Comparison of ENCODE assay signal across 8 cellular contexts in the genomic region with DNA sequence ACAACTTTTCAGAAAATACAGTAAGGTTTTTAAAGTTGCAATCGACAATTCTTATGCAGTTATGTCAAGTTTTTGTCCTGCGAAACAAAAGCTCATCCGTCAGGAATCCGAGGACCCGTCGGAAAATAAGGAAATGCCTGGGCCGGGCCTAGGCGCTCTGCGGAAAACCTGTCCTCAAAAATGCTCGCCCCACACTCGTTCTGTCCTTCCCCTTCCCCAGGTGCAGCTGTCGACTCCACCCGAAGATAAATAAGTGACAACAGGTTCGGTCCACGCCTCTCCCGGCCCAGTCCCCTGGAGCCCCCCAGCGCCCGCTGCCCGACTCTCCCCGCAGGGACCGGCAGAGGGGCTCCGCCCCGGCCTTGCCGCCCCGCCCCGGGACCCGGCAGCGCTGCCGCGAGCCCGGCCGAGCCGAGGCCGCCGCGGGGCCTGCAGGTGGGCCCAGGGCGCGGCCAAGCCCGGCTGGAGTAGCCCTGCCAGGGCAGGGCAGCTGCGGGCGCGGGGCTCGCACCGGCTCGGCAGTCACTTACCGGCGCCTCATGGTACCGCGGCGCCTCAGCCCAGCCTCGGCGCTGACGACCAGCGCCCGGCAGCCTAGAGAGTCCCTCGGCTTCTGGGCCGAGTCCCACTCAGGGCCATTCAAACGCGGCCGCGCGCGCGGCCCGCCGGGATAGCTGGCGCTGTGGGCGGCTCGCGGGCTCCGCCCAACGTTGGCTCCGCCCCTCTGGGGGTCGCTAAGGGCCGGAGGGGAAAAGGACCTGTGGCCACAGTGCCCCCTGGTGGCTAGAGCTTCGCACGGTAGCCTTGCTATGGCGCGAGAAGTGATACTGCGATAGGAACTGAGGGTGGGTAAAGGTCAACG. TPM values are rescaled to one million over a fixed set of nuclear protein-coding genes. Genes with fewer than 3 reads are reported as not detected.
DNase-seq lines count a peak whose midpoint lies in the region; ATAC-seq and TF ChIP-seq lines count a peak whose summit lies in the region.

A gene with protein sequence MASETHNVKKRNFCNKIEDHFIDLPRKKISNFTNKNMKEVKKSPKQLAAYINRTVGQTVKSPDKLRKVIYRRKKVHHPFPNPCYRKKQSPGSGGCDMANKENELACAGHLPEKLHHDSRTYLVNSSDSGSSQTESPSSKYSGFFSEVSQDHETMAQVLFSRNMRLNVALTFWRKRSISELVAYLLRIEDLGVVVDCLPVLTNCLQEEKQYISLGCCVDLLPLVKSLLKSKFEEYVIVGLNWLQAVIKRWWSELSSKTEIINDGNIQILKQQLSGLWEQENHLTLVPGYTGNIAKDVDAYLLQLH (minus strand): TSS at position 676 of the 862 bp plus-strand sequence. CDS start 46,420 bp downstream, outside the sequence.

- H3K4me3 ChIP-seq in CD4-positive, CD25-positive, alpha-beta regulatory T cell (ENCODE audit: low read depth, low read length), result peak within 1 kb of the TSS; percentile 80
- peak within 1 kb of the TSS; percentile 76 to 97 (median 93) for H3K4me3 ChIP-seq in liver (ENCODE audit: low read depth in 1 of 3, low read length in 3 of 3)

- peaks cover 20% of the 10 kb centered on the region for H3K4me1 ChIP-seq in CD4-positive, CD25-positive, alpha-beta regulatory T cell (ENCODE audit: control insufficient read depth, insufficient read depth, low read length, poor library complexity, severe bottlenecking)
- H3K4me1 ChIP-seq in liver (ENCODE audit: control insufficient read depth in 4 of 4, insufficient read depth in 4 of 4, low read length in 3 of 4), result peaks cover 2 to 14% (median 10%) of the 10 kb centered on the region in 4 donors

- peak within 1 kb of the TSS; percentile 83 to 86 for H3K9ac ChIP-seq in liver (ENCODE audit: low read depth in 1 of 2, low read length in 2 of 2)

- peak; percentile 91 to 94 for TF ChIP-seq RAD21 in liver (IDR thresholded peaks at IDR 0.05)

- peak within 1 kb of the TSS; percentile 75 to 91 (median 82) for H3K27ac Mint-ChIP-seq in CD4-positive, CD25-positive, alpha-beta regulatory T cell

- ATAC-seq in CD4-positive, CD25-positive, alpha-beta regulatory T cell (ENCODE audit: low read depth in 2 of 2), result peak; percentile 93 to 94
- ATAC-seq in GM19372 (IDR thresholded peaks at IDR 0.05; ENCODE audit: low read depth, unreplicated experiment) (peak; percentile 93), HG03558 (IDR thresholded peaks at IDR 0.05; ENCODE audit: extremely low read depth, unreplicated experiment) (peak; percentile 75)

- no peaks in the 10 kb centered on the region for H3K27me3 ChIP-seq in CD4-positive, CD25-positive, alpha-beta regulatory T cell (ENCODE audit: control insufficient read depth, insufficient read depth, low read length)
- H3K27me3 ChIP-seq in liver (ENCODE audit: control insufficient read depth in 4 of 4, insufficient read depth in 4 of 4, low read length in 3 of 4), result no peaks in the 10 kb centered on the region

- peak within 1 kb of the TSS; percentile 61 for H3K27ac ChIP-seq in CD4-positive, CD25-positive, alpha-beta regulatory T cell (ENCODE audit: insufficient read depth, low read length, poor library complexity, severe bottlenecking)
- peak within 1 kb of the TSS in 1 of 2 donors; percentile 66 for H3K27ac ChIP-seq in liver (ENCODE audit: low read depth in 1 of 2, low read length in 2 of 2)

- H3K4me3 Mint-ChIP-seq in CD4-positive, CD25-positive, alpha-beta regulatory T cell, result peak within 1 kb of the TSS; percentile 90 to 97 (median 92)

- under 1% methylated on average over 81 of the region's 81 CpGs for WGBS in liver

- no peaks in the 10 kb centered on the region for H3K36me3 ChIP-seq in CD4-positive, CD25-positive, alpha-beta regulatory T cell (ENCODE audit: control insufficient read depth, insufficient read depth, low read length)
- H3K36me3 ChIP-seq in liver (ENCODE audit: control insufficient read depth in 4 of 4, insufficient read depth in 3 of 4, low read depth in 1 of 4, low read length in 3 of 4), result no peaks in the 10 kb centered on the region

- no peaks in the 10 kb centered on the region for H3K9me3 Mint-ChIP-seq in CD4-positive, CD25-positive, alpha-beta regulatory T cell

- H3K27me3 Mint-ChIP-seq in CD4-positive, CD25-positive, alpha-beta regulatory T cell, result peaks cover 5% of the 10 kb centered on the region

- H3K4me1 Mint-ChIP-seq in CD4-positive, CD25-positive, alpha-beta regulatory T cell, result peaks cover 15 to 24% (median 19%) of the 10 kb centered on the region in 4 donors

- peaks cover 7% of the 10 kb centered on the region for H3K36me3 Mint-ChIP-seq in CD4-positive, CD25-positive, alpha-beta regulatory T cell

- H3K9me3 ChIP-seq in CD4-positive, CD25-positive, alpha-beta regulatory T cell (ENCODE audit: control insufficient read depth in 2 of 2, low read length in 2 of 2), result no peaks in the 10 kb centered on the region
- H3K9me3 ChIP-seq in liver (ENCODE audit: control insufficient read depth in 4 of 4, low read length in 3 of 4), result no peaks in the 10 kb centered on the region

- peak; percentile 98 for TF ChIP-seq CTCF in liver (IDR thresholded peaks at IDR 0.05; ENCODE audit: low read depth, low read length, missing input control)

- peak; percentile 90 to 95 (median 91) for DNase-seq in CD4-positive, CD25-positive, alpha-beta regulatory T cell
- peak; percentile 95 for DNase-seq in NCI-H748 (lab: John Stamatoyannopoulos, UW; ENCODE audit: unreplicated experiment)
- peak; percentile 96 for DNase-seq in activated CD4-positive, alpha-beta T cell treated with anti-CD3 and anti-CD28 coated beads, Interleukin-2, amount 50 U/mL, for 1 hour
- peak; percentile 96 for DNase-seq in dermis blood vessel endothelial cell
- peak; percentile 98 for DNase-seq in stimulated activated CD4-positive, alpha-beta T cell treated with anti-CD3 and anti-CD28 coated beads, Interleukin-4, amount 100 ng/mL, for 24 hours

TF ChIP-seq in liver, 16 proteins besides CTCF, POLR2A, EP300 and RAD21 (continues in another document):
- TF ChIP-seq GABPA (IDR thresholded peaks at IDR 0.05 in 1 of 2, conservative IDR thresholded peaks at IDR 0.05 in 1 of 2) (peak in 1 of 2 donors; percentile 69), NR2F2 (IDR thresholded peaks at IDR 0.05) (peak; percentile 72), FOXA2 (IDR thresholded peaks at IDR 0.05) (no peak), HNF4G (IDR thresholded peaks at IDR 0.05) (no peak), YY1 (IDR thresholded peaks at IDR 0.05) (peak; percentile 88), FOXA1 (IDR thresholded peaks at IDR 0.05) (no peak), ATF3 (IDR thresholded peaks at IDR 0.05) (no peak), REST (IDR thresholded peaks at IDR 0.05) (peak; percentile 65), RXRA (IDR thresholded peaks at IDR 0.05) (peak; percentile 86 to 95), SP1 (IDR thresholded peaks at IDR 0.05) (peak; percentile 81), JUND (IDR thresholded peaks at IDR 0.05) (no peak), TAF1 (conservative IDR thresholded peaks at IDR 0.05) (no peak)
- TF ChIP-seq, protein P1, sequence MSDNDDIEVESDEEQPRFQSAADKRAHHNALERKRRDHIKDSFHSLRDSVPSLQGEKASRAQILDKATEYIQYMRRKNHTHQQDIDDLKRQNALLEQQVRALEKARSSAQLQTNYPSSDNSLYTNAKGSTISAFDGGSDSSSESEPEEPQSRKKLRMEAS (IDR thresholded peaks at IDR 0.05), result no peak
- TF ChIP-seq, protein P2, sequence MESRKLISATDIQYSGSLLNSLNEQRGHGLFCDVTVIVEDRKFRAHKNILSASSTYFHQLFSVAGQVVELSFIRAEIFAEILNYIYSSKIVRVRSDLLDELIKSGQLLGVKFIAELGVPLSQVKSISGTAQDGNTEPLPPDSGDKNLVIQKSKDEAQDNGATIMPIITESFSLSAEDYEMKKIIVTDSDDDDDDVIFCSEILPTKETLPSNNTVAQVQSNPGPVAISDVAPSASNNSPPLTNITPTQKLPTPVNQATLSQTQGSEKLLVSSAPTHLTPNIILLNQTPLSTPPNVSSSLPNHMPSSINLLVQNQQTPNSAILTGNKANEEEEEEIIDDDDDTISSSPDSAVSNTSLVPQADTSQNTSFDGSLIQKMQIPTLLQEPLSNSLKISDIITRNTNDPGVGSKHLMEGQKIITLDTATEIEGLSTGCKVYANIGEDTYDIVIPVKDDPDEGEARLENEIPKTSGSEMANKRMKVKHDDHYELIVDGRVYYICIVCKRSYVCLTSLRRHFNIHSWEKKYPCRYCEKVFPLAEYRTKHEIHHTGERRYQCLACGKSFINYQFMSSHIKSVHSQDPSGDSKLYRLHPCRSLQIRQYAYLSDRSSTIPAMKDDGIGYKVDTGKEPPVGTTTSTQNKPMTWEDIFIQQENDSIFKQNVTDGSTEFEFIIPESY (IDR thresholded peaks at IDR 0.05), result no peak

RNA-seq across cellular contexts. Expression of the gene that starts here (rescaled TPM):
- total RNA-seq in CD4-positive, CD25-positive, alpha-beta regulatory T cell, result 25.3 TPM
- 10 to 100 TPM; 25.4 to 36.3 (median 28.2) TPM for polyA plus RNA-seq in CD4-positive, CD25-positive, alpha-beta regulatory T cell
- 43.5 and 54.8 TPM in 2 replicates for total RNA-seq in dermis blood vessel endothelial cell
- total RNA-seq in liver, result 10 to 100 TPM; 24.7 to 26.2 TPM
- polyA plus RNA-seq in liver, result 10 to 100 TPM in 1 of 2 donors, 1 to 10 TPM in 1; 6.4 to 19.4 TPM
